1 cellular context compared by ENCODE assay signal in genomic region chr10:34434119-34434594, GRCh38.
TF ChIP-seq lines count a peak whose summit lies in the region.

No MANE protein-coding gene starts in this region.

TF ChIP-seq in SK-N-SH, 30 proteins besides CTCF, POLR2A, EP300 and RAD21 (continued from another document):
- TF ChIP-seq REST (IDR thresholded peaks at IDR 0.05; ENCODE audit: low read depth, low read length) (no peak), PBX3 (IDR thresholded peaks at IDR 0.05) (peak; percentile 89), RXRA (IDR thresholded peaks at IDR 0.05; ENCODE audit: borderline replicate concordance, low read depth) (no peak; the same call in 1 of the 2 replicates), MAX (IDR thresholded peaks at IDR 0.05; ENCODE audit: low read depth) (no peak; the same call in none of the 2 replicates), RCOR1 (IDR thresholded peaks at IDR 0.05; ENCODE audit: low read length) (no peak), MXI1 (IDR thresholded peaks at IDR 0.05; ENCODE audit: low read depth, low read length) (no peak), FOXJ3 (CRISPR knock-in tag; IDR thresholded peaks at IDR 0.05) (no peak), USF2 (IDR thresholded peaks at IDR 0.05; ENCODE audit: borderline replicate concordance, low read depth, low read length) (no peak)
